2 cellular contexts compared by ENCODE assay signal in genomic region chr4:10315638-10316037, GRCh38.
A peak's percentile ranks its signal among the peaks of the same experiment; 100 is the strongest.
TF ChIP-seq lines count a peak whose summit lies in the region.

No MANE protein-coding gene starts in this region.

TF ChIP-seq in GM12891, 5 proteins besides CTCF, POLR2A, EP300 and RAD21 (continued from another document):
- TF ChIP-seq SPI1 (IDR thresholded peaks at IDR 0.05; ENCODE audit: low read depth, low read length) (peak; percentile 86), TAF1 (IDR thresholded peaks at IDR 0.05; ENCODE audit: low read depth, low read length) (no peak)

TF ChIP-seq in GM12878, 131 proteins besides CTCF, POLR2A, EP300 and RAD21 (continued from another document):
- TF ChIP-seq RUNX3 (IDR thresholded peaks at IDR 0.05; ENCODE audit: low read length) (no peak), EED (IDR thresholded peaks at IDR 0.05; ENCODE audit: low read depth) (no peak), FOXK2 (IDR thresholded peaks at IDR 0.05) (no peak), IKZF2 (IDR thresholded peaks at IDR 0.05) (no peak), YY1 (IDR thresholded peaks at IDR 0.05; ENCODE audit: low read depth, low read length) (no peak), TCF7 (IDR thresholded peaks at IDR 0.05; ENCODE audit: borderline replicate concordance) (no peak), DPF2 (IDR thresholded peaks at IDR 0.05) (no peak), NRF1 (conservative IDR thresholded peaks at IDR 0.05; ENCODE audit: low read depth, low read length) (no peak), SPI1 (IDR thresholded peaks at IDR 0.05; ENCODE audit: borderline replicate concordance, insufficient read depth, low read depth, low read length) (peak; percentile 80)
